ENCODE assay signal across 8 cellular contexts in the genomic region with DNA sequence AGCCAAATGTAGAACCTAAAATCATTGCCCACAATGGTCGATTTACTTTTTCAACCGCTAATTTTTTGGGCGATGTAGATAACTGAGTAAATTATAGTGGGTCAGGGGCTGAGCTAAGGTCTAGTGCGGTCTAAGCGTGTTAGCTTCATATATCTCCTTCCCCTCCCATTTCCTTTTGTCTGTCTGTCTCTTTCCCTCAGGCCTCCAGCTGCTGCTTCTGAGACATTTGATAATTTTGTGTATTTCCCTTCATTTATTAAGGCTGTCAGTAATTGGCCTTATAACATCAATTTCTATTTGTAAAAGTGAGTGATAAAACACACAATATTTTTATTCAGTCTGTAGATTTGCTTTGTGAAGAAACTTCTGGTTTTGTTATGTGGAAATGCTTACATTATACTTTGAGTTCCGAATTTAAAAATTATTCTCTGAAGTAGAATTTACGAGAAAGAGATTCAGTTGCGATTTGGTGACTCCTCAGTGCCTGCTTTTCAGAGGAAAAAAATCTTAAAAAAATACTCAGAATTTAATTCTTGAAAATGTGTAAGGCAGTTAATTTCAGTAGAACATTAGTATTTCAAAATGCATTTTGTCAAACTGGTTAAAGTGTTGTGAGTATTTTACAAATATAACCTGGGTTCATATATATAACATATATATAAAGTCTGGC. TPM values are rescaled to one million over a fixed set of nuclear protein-coding genes. Genes with fewer than 3 reads are reported as not detected.
DNase-seq lines count a peak whose midpoint lies in the region; ATAC-seq and TF ChIP-seq lines count a peak whose summit lies in the region.

No MANE protein-coding gene starts in this region.

- H3K27me3 ChIP-seq in GM06990 (replicated peaks; ENCODE audit: control insufficient read depth, insufficient read depth, low read length) (no peaks in the 10 kb centered on the region), ovary (no peaks in the 10 kb centered on the region)

- WGBS in ovary, 3 donors = 35 to 38% (median 36%) methylated on average over 8 of the region's 8 CpGs

- TF ChIP-seq POLR2A in ovary (IDR thresholded peaks at IDR 0.05) = no peak

- TF ChIP-seq EP300 in ovary (IDR thresholded peaks at IDR 0.05) = no peak

- TF ChIP-seq CTCF in GM06990 (IDR thresholded peaks at IDR 0.05; ENCODE audit: insufficient read depth, low read length, poor library complexity, severe bottlenecking) (no peak), ovary (IDR thresholded peaks at IDR 0.05) (no peak)

- H3K36me3 ChIP-seq in GM06990 (ENCODE audit: control insufficient read depth, insufficient read depth, low read length) (no peaks in the 10 kb centered on the region), ovary (no peaks in the 10 kb centered on the region)

- no peaks in the 10 kb centered on the region for H3K27me3 Mint-ChIP-seq in dendritic cell treated with granulocyte-macrophage colony-stimulating factor and Interleukin-4, amounts not matched to agents 40 ng/mL and 50 ng/mL, for 4 days

- H3K4me3 Mint-ChIP-seq in dendritic cell treated with granulocyte-macrophage colony-stimulating factor and Interleukin-4, amounts not matched to agents 40 ng/mL and 50 ng/mL, for 4 days = peak overlapping the region; percentile 84

- intact Hi-C loops in dendritic cell treated with granulocyte-macrophage colony-stimulating factor and Interleukin-4, amounts not matched to agents 40 ng/mL and 50 ng/mL, for 4 days (cut with micrococcal nuclease) = loop anchor here (2.0 kb wide), 1 partner anchor 332 kb away; no protein-coding TSS in a partner anchor
- intact Hi-C loops in ovary (cut with DNase I) = no loop called here

- no peaks in the 10 kb centered on the region for H3K9me3 Mint-ChIP-seq in dendritic cell treated with granulocyte-macrophage colony-stimulating factor and Interleukin-4, amounts not matched to agents 40 ng/mL and 50 ng/mL, for 4 days

- peaks cover 2% of the 10 kb centered on the region for H3K4me1 ChIP-seq in ovary (ENCODE audit: insufficient read depth)

- H3K27ac ChIP-seq in ovary = no peak overlapping the region

- H3K9me3 ChIP-seq in ovary = no peaks in the 10 kb centered on the region

- ATAC-seq in HG02852 (IDR thresholded peaks at IDR 0.05; ENCODE audit: unreplicated experiment) = no peak
- ATAC-seq in HG03135 (IDR thresholded peaks at IDR 0.05; ENCODE audit: unreplicated experiment) = no peak
- no peak for ATAC-seq in HG03521 (IDR thresholded peaks at IDR 0.05; ENCODE audit: unreplicated experiment)

- H3K4me3 ChIP-seq in GM06990 (replicated peaks; ENCODE audit: low read depth, low read length) (peak overlapping the region; percentile 92), ovary (peak overlapping the region; percentile 85)

- H3K4me1 Mint-ChIP-seq in dendritic cell treated with granulocyte-macrophage colony-stimulating factor and Interleukin-4, amounts not matched to agents 40 ng/mL and 50 ng/mL, for 4 days (ENCODE audit: low read depth) = peaks cover 28% of the 10 kb centered on the region

- H3K36me3 Mint-ChIP-seq in dendritic cell treated with granulocyte-macrophage colony-stimulating factor and Interleukin-4, amounts not matched to agents 40 ng/mL and 50 ng/mL, for 4 days (ENCODE audit: low read depth) = peaks cover 12% of the 10 kb centered on the region

- DNase-seq in GM06990 (ENCODE audit: extremely low read depth, insufficient read length) (no peak), NCI-H748 (lab: John Stamatoyannopoulos, UW; ENCODE audit: unreplicated experiment) (peak; percentile 66), ovary (no peak)
- DNase-seq in stimulated activated naive CD4-positive, alpha-beta T cell (lab: John Stamatoyannopoulos, UW) = no peak

- peak overlapping the region; percentile 83 for H3K27ac Mint-ChIP-seq in dendritic cell treated with granulocyte-macrophage colony-stimulating factor and Interleukin-4, amounts not matched to agents 40 ng/mL and 50 ng/mL, for 4 days

RNA-seq across cellular contexts. Expression of gene TMEM170B, which starts 1.4 kb away (rescaled TPM):
- total RNA-seq in ovary = 1 to 10 TPM; 2.4 to 5.9 (median 5.3) TPM
- polyA plus RNA-seq in ovary = 1 to 10 TPM; 2.1 to 3.6 TPM
